In genomic region chr5:6734243-6734695, GRCh38 we compare ENCODE assay signal across 1 cellular context.
TF ChIP-seq lines count a peak whose summit lies in the region.

No MANE protein-coding gene starts in this region.

TF ChIP-seq in WTC11, 78 proteins besides CTCF, POLR2A, EP300 and RAD21:
- TF ChIP-seq, protein P1, sequence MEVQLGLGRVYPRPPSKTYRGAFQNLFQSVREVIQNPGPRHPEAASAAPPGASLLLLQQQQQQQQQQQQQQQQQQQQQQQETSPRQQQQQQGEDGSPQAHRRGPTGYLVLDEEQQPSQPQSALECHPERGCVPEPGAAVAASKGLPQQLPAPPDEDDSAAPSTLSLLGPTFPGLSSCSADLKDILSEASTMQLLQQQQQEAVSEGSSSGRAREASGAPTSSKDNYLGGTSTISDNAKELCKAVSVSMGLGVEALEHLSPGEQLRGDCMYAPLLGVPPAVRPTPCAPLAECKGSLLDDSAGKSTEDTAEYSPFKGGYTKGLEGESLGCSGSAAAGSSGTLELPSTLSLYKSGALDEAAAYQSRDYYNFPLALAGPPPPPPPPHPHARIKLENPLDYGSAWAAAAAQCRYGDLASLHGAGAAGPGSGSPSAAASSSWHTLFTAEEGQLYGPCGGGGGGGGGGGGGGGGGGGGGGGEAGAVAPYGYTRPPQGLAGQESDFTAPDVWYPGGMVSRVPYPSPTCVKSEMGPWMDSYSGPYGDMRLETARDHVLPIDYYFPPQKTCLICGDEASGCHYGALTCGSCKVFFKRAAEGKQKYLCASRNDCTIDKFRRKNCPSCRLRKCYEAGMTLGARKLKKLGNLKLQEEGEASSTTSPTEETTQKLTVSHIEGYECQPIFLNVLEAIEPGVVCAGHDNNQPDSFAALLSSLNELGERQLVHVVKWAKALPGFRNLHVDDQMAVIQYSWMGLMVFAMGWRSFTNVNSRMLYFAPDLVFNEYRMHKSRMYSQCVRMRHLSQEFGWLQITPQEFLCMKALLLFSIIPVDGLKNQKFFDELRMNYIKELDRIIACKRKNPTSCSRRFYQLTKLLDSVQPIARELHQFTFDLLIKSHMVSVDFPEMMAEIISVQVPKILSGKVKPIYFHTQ (CRISPR knock-in tag; IDR thresholded peaks at IDR 0.05) = no peak
- TF ChIP-seq ZNF396 (CRISPR knock-in tag; IDR thresholded peaks at IDR 0.05; ENCODE audit: borderline replicate concordance) (no peak), ZNF232 (CRISPR knock-in tag; IDR thresholded peaks at IDR 0.05) (no peak), ZSCAN18 (CRISPR knock-in tag; IDR thresholded peaks at IDR 0.05) (no peak), ZBTB43 (CRISPR knock-in tag; IDR thresholded peaks at IDR 0.05) (no peak), MYBL2 (CRISPR knock-in tag; IDR thresholded peaks at IDR 0.05) (no peak)
- TF ChIP-seq, protein P2, sequence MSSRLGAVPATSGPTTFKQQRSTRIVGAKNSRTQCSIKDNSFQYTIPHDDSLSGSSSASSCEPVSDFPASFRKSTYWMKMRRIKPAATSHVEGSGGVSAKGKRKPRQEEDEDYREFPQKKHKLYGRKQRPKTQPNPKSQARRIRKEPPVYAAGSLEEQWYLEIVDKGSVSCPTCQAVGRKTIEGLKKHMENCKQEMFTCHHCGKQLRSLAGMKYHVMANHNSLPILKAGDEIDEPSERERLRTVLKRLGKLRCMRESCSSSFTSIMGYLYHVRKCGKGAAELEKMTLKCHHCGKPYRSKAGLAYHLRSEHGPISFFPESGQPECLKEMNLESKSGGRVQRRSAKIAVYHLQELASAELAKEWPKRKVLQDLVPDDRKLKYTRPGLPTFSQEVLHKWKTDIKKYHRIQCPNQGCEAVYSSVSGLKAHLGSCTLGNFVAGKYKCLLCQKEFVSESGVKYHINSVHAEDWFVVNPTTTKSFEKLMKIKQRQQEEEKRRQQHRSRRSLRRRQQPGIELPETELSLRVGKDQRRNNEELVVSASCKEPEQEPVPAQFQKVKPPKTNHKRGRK (CRISPR knock-in tag; IDR thresholded peaks at IDR 0.05; ENCODE audit: borderline replicate concordance) = no peak
